ENCODE assay signal across 8 cellular contexts in genomic region chr3:159765025-159765859, GRCh38.
DNase-seq lines count a peak whose midpoint lies in the region; ATAC-seq and TF ChIP-seq lines count a peak whose summit lies in the region.

No MANE protein-coding gene starts in this region.

- ATAC-seq in GM21825 (IDR thresholded peaks at IDR 0.05; ENCODE audit: unreplicated experiment), result no peak

- H3K27me3 Mint-ChIP-seq in activated naive CD8-positive, alpha-beta T cell treated with anti-CD3 and anti-CD28 coated beads for 36 hours, result peaks cover 78% of the 10 kb centered on the region
- H3K27me3 Mint-ChIP-seq in neural crest cell (ENCODE audit: low read depth), result peaks cover 32% of the 10 kb centered on the region

- no peaks in the 10 kb centered on the region for H3K36me3 Mint-ChIP-seq in activated naive CD8-positive, alpha-beta T cell treated with anti-CD3 and anti-CD28 coated beads for 36 hours
- no peaks in the 10 kb centered on the region for H3K36me3 Mint-ChIP-seq in neural crest cell (ENCODE audit: low read depth)

- peaks cover 15% of the 10 kb centered on the region for H3K4me1 Mint-ChIP-seq in activated naive CD8-positive, alpha-beta T cell treated with anti-CD3 and anti-CD28 coated beads for 36 hours
- peaks cover 25% of the 10 kb centered on the region for H3K4me1 Mint-ChIP-seq in neural crest cell

- no peaks in the 10 kb centered on the region for H3K9me3 Mint-ChIP-seq in activated naive CD8-positive, alpha-beta T cell treated with anti-CD3 and anti-CD28 coated beads for 36 hours
- no peaks in the 10 kb centered on the region for H3K9me3 Mint-ChIP-seq in neural crest cell

- H3K27ac Mint-ChIP-seq in activated naive CD8-positive, alpha-beta T cell treated with anti-CD3 and anti-CD28 coated beads for 36 hours, result no peak overlapping the region
- peak overlapping the region; percentile 4 for H3K27ac Mint-ChIP-seq in neural crest cell (ENCODE audit: unreplicated experiment)

- peak overlapping the region; percentile 62 for H3K4me3 Mint-ChIP-seq in activated naive CD8-positive, alpha-beta T cell treated with anti-CD3 and anti-CD28 coated beads for 36 hours
- H3K4me3 Mint-ChIP-seq in neural crest cell, result peak overlapping the region; percentile 91

- peak; percentile 17 for DNase-seq in activated CD4-positive, alpha-beta T cell treated with anti-CD3 and anti-CD28 coated beads for 48 hours
- no peak for DNase-seq in activated CD4-positive, alpha-beta T cell treated with anti-CD3 and anti-CD28 coated beads for 1 hour
- DNase-seq in NCI-H2107 treated with DMSO at 0.1 percent for 48 hours (lab: John Stamatoyannopoulos, UW; ENCODE audit: unreplicated experiment) (peak; percentile 90), globus pallidus (ENCODE audit: low spot score) (peak; percentile 72), neural crest cell (ENCODE audit: low read depth, low spot score) (peak; percentile 29), SIG-M5 (lab: John Stamatoyannopoulos, UW) (no peak)
- no peak for DNase-seq in activated naive CD8-positive, alpha-beta T cell treated with anti-CD3 and anti-CD28 coated beads for 36 hours

- no peak for TF ChIP-seq CTCF in neural crest cell (conservative IDR thresholded peaks at IDR 0.05)

Comparison
In these comparisons a context has a peak if more than half of its experiments do, and no peak if none do; other contexts are left out.
1. DNase-seq: peak in activated CD4-positive, alpha-beta T cell treated with anti-CD3 and anti-CD28 coated beads for 48 hours (single experiment), NCI-H2107 treated with DMSO at 0.1 percent for 48 hours (single experiment), globus pallidus (single experiment) and neural crest cell (single experiment); none in activated CD4-positive, alpha-beta T cell treated with anti-CD3 and anti-CD28 coated beads for 1 hour (single experiment), activated naive CD8-positive, alpha-beta T cell treated with anti-CD3 and anti-CD28 coated beads for 36 hours (single experiment) and SIG-M5 (single experiment).